Comparison of ENCODE assay signal across 10 cellular contexts in genomic region chr11:105829084-105829483, GRCh38.
DNase-seq lines count a peak whose midpoint lies in the region; ATAC-seq and TF ChIP-seq lines count a peak whose summit lies in the region.
"Had no signal": no experiment of that assay in that cellular context is flagged by ENCODE, and none has a peak within 500 bp of the region (broad histone marks: within the 10 kb centered on the region; RNA-seq: fewer than 3 reads in every experiment).

No MANE protein-coding gene starts in this region.

- H3K4me3 ChIP-seq in GM12865 (ENCODE audit: low read depth, low read length): no peak overlapping the region
- H3K4me3 ChIP-seq: left ventricle myocardium inferior had no signal

- ATAC-seq in GM19467 (IDR thresholded peaks at IDR 0.05; ENCODE audit: unreplicated experiment): peak; percentile 99
- ATAC-seq in HG03064 (IDR thresholded peaks at IDR 0.05; ENCODE audit: low read depth, unreplicated experiment): peak; percentile 92

- TF ChIP-seq CTCF in GM12865 (IDR thresholded peaks at IDR 0.05; ENCODE audit: insufficient read depth, low read depth, low read length, missing control alignments): no peak

- H3K27ac ChIP-seq in caudate nucleus (ENCODE audit: low read depth, low read length): no peak overlapping the region
- H3K27ac ChIP-seq: left ventricle myocardium inferior had no signal

- DNase-seq in GM12865 (ENCODE audit: low read depth) (peak; percentile 59), NOMO-1 treated with DMSO at 0.1 percent for 48 hours (lab: John Stamatoyannopoulos, UW; ENCODE audit: unreplicated experiment) (peak; percentile 80), caudate nucleus (lab: John Stamatoyannopoulos, UW) (no peak), islet precursor cell (no peak), C1 segment of cervical spinal cord (lab: John Stamatoyannopoulos, UW) (no peak)
- no peak for DNase-seq in stimulated activated naive CD4-positive, alpha-beta T cell treated with Interleukin-2 at 50 U/mL for 16 hours (lab: John Stamatoyannopoulos, UW)
- DNase-seq: activated CD4-positive, alpha-beta memory T cell treated with anti-CD3 and anti-CD28 coated beads for 36 hours; left ventricle myocardium inferior had no signal

Comparison
In these comparisons a context has a peak if more than half of its experiments do, and no peak if none do; other contexts are left out.
1. DNase-seq: peak in GM12865 (single experiment) and NOMO-1 treated with DMSO at 0.1 percent for 48 hours (single experiment); none in caudate nucleus (0 of 61), islet precursor cell (single experiment), C1 segment of cervical spinal cord (0 of 14) and stimulated activated naive CD4-positive, alpha-beta T cell treated with Interleukin-2 at 50 U/mL for 16 hours (single experiment).